ENCODE assay signal across 2 cellular contexts in genomic region chr12:60257063-60257462, GRCh38.
TF ChIP-seq lines count a peak whose summit lies in the region.

No MANE protein-coding gene starts in this region.

TF ChIP-seq in Ishikawa, 13 proteins besides CTCF, POLR2A, EP300 and RAD21 (continued from another document):
- no peak for TF ChIP-seq REST (IDR thresholded peaks at IDR 0.05; ENCODE audit: low read depth)

TF ChIP-seq in K562, 482 proteins besides CTCF, POLR2A, EP300 and RAD21 (continued from another document):
- no peak for TF ChIP-seq ZNF518B (CRISPR knock-in tag; IDR thresholded peaks at IDR 0.05)
- no peak for TF ChIP-seq UBTF (IDR thresholded peaks at IDR 0.05; ENCODE audit: borderline replicate concordance in 1 of 2, low read depth in 2 of 2, low read length in 2 of 2)
TF ChIP-seq in K562: peak in this region for 0.
